In genomic region chr1:4267381-4268261, GRCh38 we compare ENCODE assay signal across 1 cellular context.
A peak's percentile ranks its signal among the peaks of the same experiment; 100 is the strongest.
TF ChIP-seq lines count a peak whose summit lies in the region.

No MANE protein-coding gene starts in this region.

TF ChIP-seq in HepG2, 621 proteins besides CTCF, POLR2A, EP300 and RAD21 (continued from another document and continues in another):
- peak; percentile 94 for TF ChIP-seq PAXIP1 (CRISPR knock-in tag; conservative IDR thresholded peaks at IDR 0.05)
- no peak for TF ChIP-seq ZNF543 (CRISPR knock-in tag; IDR thresholded peaks at IDR 0.05)
- no peak for TF ChIP-seq NAIF1 (CRISPR knock-in tag; IDR thresholded peaks at IDR 0.05; ENCODE audit: borderline replicate concordance)
- peak; percentile 70; the same call in 1 of the 2 replicates for TF ChIP-seq ZNF280D (CRISPR knock-in tag; IDR thresholded peaks at IDR 0.05)
- peak; percentile 54; the same call in 1 of the 2 replicates for TF ChIP-seq ZNF292 (CRISPR knock-in tag; IDR thresholded peaks at IDR 0.05; ENCODE audit: borderline replicate concordance, low read depth)
- TF ChIP-seq MXD1 (CRISPR knock-in tag; IDR thresholded peaks at IDR 0.05), result no peak
- TF ChIP-seq EEA1 (CRISPR knock-in tag; IDR thresholded peaks at IDR 0.05; ENCODE audit: borderline replicate concordance), result no peak
- TF ChIP-seq HOXA7 (CRISPR knock-in tag; IDR thresholded peaks at IDR 0.05), result no peak
- no peak for TF ChIP-seq ZNF572 (CRISPR knock-in tag; IDR thresholded peaks at IDR 0.05)
- peak; percentile 68; the same call in 1 of the 2 replicates for TF ChIP-seq FOXJ3 (CRISPR knock-in tag; IDR thresholded peaks at IDR 0.05; ENCODE audit: borderline replicate concordance)
- no peak for TF ChIP-seq RELA (CRISPR knock-in tag; IDR thresholded peaks at IDR 0.05)
- no peak for TF ChIP-seq ZNF781 (CRISPR knock-in tag; IDR thresholded peaks at IDR 0.05; ENCODE audit: borderline replicate concordance, not compliant biosample characterization)
- peak; percentile 93 for TF ChIP-seq PHF21A (CRISPR knock-in tag; IDR thresholded peaks at IDR 0.05)
- TF ChIP-seq EHMT2 (IDR thresholded peaks at IDR 0.05; ENCODE audit: borderline replicate concordance, low read depth, low read length), result no peak
- peak; percentile 29; the same call in 1 of the 3 replicates for TF ChIP-seq MXI1 (IDR thresholded peaks at IDR 0.05; ENCODE audit: borderline replicate concordance, low read depth, low read length)
- TF ChIP-seq ZNF678 (CRISPR knock-in tag; IDR thresholded peaks at IDR 0.05), result no peak
- no peak for TF ChIP-seq ZHX1 (CRISPR knock-in tag; IDR thresholded peaks at IDR 0.05; ENCODE audit: low read depth)
- TF ChIP-seq ZNF337 (CRISPR knock-in tag; IDR thresholded peaks at IDR 0.05; ENCODE audit: borderline replicate concordance, low read depth), result no peak
- TF ChIP-seq ZNF414 (CRISPR knock-in tag; IDR thresholded peaks at IDR 0.05), result no peak
- TF ChIP-seq KIAA2018 (CRISPR knock-in tag; IDR thresholded peaks at IDR 0.05; ENCODE audit: borderline replicate concordance), result no peak
- no peak for TF ChIP-seq SMAD9 (CRISPR knock-in tag; IDR thresholded peaks at IDR 0.05)
- no peak for TF ChIP-seq CENPBD1 (CRISPR knock-in tag; IDR thresholded peaks at IDR 0.05; ENCODE audit: borderline replicate concordance, low read depth)
- no peak for TF ChIP-seq GFI1 (CRISPR knock-in tag; IDR thresholded peaks at IDR 0.05; ENCODE audit: borderline replicate concordance)
- no peak for TF ChIP-seq TERF1 (CRISPR knock-in tag; IDR thresholded peaks at IDR 0.05)
- no peak for TF ChIP-seq HNF4G (IDR thresholded peaks at IDR 0.05; ENCODE audit: borderline replicate concordance, low read depth, low read length)
- TF ChIP-seq HNF4G (CRISPR knock-in tag; IDR thresholded peaks at IDR 0.05; ENCODE audit: borderline replicate concordance, low read depth), result peak; percentile 69; the same call in 1 of the 2 replicates
- 0 out of 2 replicates have a peak, but pooled peaks have one; percentile 22 for TF ChIP-seq MAX (IDR thresholded peaks at IDR 0.05)
- TF ChIP-seq MAFK (conservative IDR thresholded peaks at IDR 0.05 in 1 of 2, IDR thresholded peaks at IDR 0.05 in 1 of 2; ENCODE audit: low read length in 2 of 2), result peak; percentile 91 to 96
- TF ChIP-seq ZNF766 (CRISPR knock-in tag; IDR thresholded peaks at IDR 0.05; ENCODE audit: borderline replicate concordance), result no peak
- no peak for TF ChIP-seq BATF2 (CRISPR knock-in tag; IDR thresholded peaks at IDR 0.05)
- peak; percentile 28 for TF ChIP-seq IKZF4 (CRISPR knock-in tag; IDR thresholded peaks at IDR 0.05; ENCODE audit: borderline replicate concordance, low read depth, not compliant biosample characterization)
- TF ChIP-seq KLF11 (CRISPR knock-in tag; IDR thresholded peaks at IDR 0.05), result no peak
- TF ChIP-seq SNAPC5 (CRISPR knock-in tag; IDR thresholded peaks at IDR 0.05; ENCODE audit: borderline replicate concordance), result no peak
- no peak for TF ChIP-seq GTF3A (CRISPR knock-in tag; conservative IDR thresholded peaks at IDR 0.05)
- peak; percentile 81 for TF ChIP-seq HDAC2 (CRISPR knock-in tag; IDR thresholded peaks at IDR 0.05)
- TF ChIP-seq REPIN1 (CRISPR knock-in tag; IDR thresholded peaks at IDR 0.05; ENCODE audit: borderline replicate concordance, low read depth), result peak; percentile 43; the same call in 1 of the 2 replicates
- TF ChIP-seq CREM (IDR thresholded peaks at IDR 0.05), result peak; percentile 93
- no peak for TF ChIP-seq CREM (CRISPR knock-in tag; IDR thresholded peaks at IDR 0.05)
